In the genomic region with DNA sequence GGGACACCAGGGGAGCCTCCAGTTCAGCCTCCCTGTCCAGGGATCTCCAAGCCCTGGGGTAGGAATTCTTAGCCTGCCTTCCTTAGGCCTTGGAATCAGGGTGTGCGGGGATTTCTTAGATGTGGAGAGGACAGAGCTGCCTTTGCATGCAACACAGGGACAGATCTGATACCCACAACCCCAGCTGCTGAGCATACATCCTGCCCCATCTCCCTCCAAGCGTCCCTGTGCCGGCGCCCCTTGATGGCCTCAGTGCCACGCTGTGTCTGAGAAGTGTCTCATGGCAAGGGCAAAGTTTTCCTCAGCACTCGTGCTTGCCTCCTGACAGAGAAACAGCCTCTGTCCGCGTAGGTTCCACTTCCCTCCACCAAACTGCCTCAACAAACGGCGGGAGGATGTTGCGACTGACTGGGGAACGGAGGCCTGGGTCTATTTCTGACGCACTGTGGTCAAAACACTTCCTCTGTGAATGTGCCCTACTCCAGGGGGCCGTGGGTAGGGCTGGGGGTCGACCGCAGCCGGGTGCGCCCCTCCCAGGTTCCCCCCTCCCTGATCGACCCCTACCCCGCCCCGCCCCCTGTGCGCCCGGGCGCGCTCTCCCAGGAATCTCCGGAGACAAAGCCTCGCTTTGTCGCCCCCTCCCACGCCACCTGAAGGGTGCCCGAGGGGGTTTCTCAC, we compare ENCODE assay signal across 8 cellular contexts. TPM values are rescaled to one million over a fixed set of nuclear protein-coding genes. Genes with fewer than 3 reads are reported as not detected.
DNase-seq lines count a peak whose midpoint lies in the region; ATAC-seq and TF ChIP-seq lines count a peak whose summit lies in the region.

No MANE protein-coding gene starts in this region.

- TF ChIP-seq CTCF in BE2C (IDR thresholded peaks at IDR 0.05; ENCODE audit: low read depth, low read length): no peak
- no peak for TF ChIP-seq CTCF in brain microvascular endothelial cell (IDR thresholded peaks at IDR 0.05; ENCODE audit: low read depth, low read length, missing control alignments)
- peak in 1 of 2 donors; percentile 18 for TF ChIP-seq CTCF in left lung (IDR thresholded peaks at IDR 0.05)

- in situ Hi-C loops in brain microvascular endothelial cell (cut with HindIII; ENCODE audit: low pct_ligation_motif_present, low sequenced_read_pairs): no loop called here

- ATAC-seq in GM19438 (IDR thresholded peaks at IDR 0.05; ENCODE audit: low read depth, unreplicated experiment) (peak; percentile 35), left lung (peak; percentile 9)

- H3K4me1 ChIP-seq in BE2C (peaks cover 4% of the 10 kb centered on the region; the same call in 1 of the 2 replicates), left lung (peaks cover 13 to 56% of the 10 kb centered on the region in 2 donors)

- H3K36me3 ChIP-seq in BE2C: peaks cover 12% of the 10 kb centered on the region
- peaks cover 26% of the 10 kb centered on the region for H3K36me3 ChIP-seq in brain microvascular endothelial cell (replicated peaks)
- peaks cover 0 to 28% of the 10 kb centered on the region in 2 donors for H3K36me3 ChIP-seq in left lung

- H3K27me3 ChIP-seq in BE2C: no peaks in the 10 kb centered on the region
- H3K27me3 ChIP-seq in brain microvascular endothelial cell (replicated peaks): no peaks in the 10 kb centered on the region
- no peaks in the 10 kb centered on the region for H3K27me3 ChIP-seq in left lung

- H3K27ac ChIP-seq in brain microvascular endothelial cell: peak overlapping the region; percentile 45
- peak overlapping the region; percentile 87 to 96 for H3K27ac ChIP-seq in left lung

- peak; percentile 47 for DNase-seq in BE2C
- peak; percentile 14 for DNase-seq in HT-29 (ENCODE audit: low spot score)
- DNase-seq in UCSD-AML1 (lab: John Stamatoyannopoulos, UW; ENCODE audit: unreplicated experiment): peak; percentile 74
- DNase-seq in brain microvascular endothelial cell: peak; percentile 14
- peak in 1 of 2 donors; percentile 84 for DNase-seq in left lung
- peak; percentile 31 to 41 (median 33) for DNase-seq in stimulated activated CD4-positive, alpha-beta T cell treated with anti-CD3 and anti-CD28 coated beads, TNF-alpha, amount 100 ng/mL, for 4 hours (ENCODE audit: low read depth in 3 of 3)
- DNase-seq in SW 1271 (lab: John Stamatoyannopoulos, UW): no peak

- H3K9me3 ChIP-seq in BE2C (no peaks in the 10 kb centered on the region; the same call in 1 of the 2 replicates), left lung (no peaks in the 10 kb centered on the region)

- intact Hi-C loops in left lung (cut with DNase I): no loop called here

- H3K4me3 ChIP-seq in BE2C (ENCODE audit: low read depth, low read length) (peak overlapping the region; percentile 92), brain microvascular endothelial cell (ENCODE audit: low read depth, low read length) (peak overlapping the region; percentile 88), left lung (peak overlapping the region; percentile 90 to 92)

RNA-seq across cellular contexts. Expression of a gene that starts 0.9 kb away (rescaled TPM):
- 80.8 TPM for polyA plus RNA-seq in BE2C (2012; ENCODE audit: insufficient read depth, insufficient read length, low read depth)
- total RNA-seq in HT-29 (2014; rRNA removed; shearing (Covaris generic)): 23.6 and 26.4 TPM in 2 replicates
- 10 to 100 TPM; 60.7 to 70.9 TPM for total RNA-seq in left lung

RNA-seq across cellular contexts. Expression of a gene that starts 14.1 kb away (rescaled TPM):
- polyA plus RNA-seq in BE2C (2012; ENCODE audit: insufficient read depth, insufficient read length, low read depth): 18.5 TPM
- 50.3 and 50.4 TPM in 2 replicates for total RNA-seq in HT-29 (2014; rRNA removed; shearing (Covaris generic))
- total RNA-seq in left lung: 10 to 100 TPM; 12.8 TPM

RNA-seq across cellular contexts. Expression of a gene that starts 14.2 kb away (rescaled TPM):
- 0.48 TPM for polyA plus RNA-seq in BE2C (2012; ENCODE audit: insufficient read depth, insufficient read length, low read depth)
- 0.48 and 0.50 TPM in 2 replicates for total RNA-seq in HT-29 (2014; rRNA removed; shearing (Covaris generic))
- total RNA-seq in left lung: 1 to 10 TPM; 4.5 to 8.4 TPM

RNA-seq across cellular contexts. Expression of a gene that starts 28.4 kb away (rescaled TPM):
- polyA plus RNA-seq in BE2C (2012; ENCODE audit: insufficient read depth, insufficient read length, low read depth): 5.6 TPM
- total RNA-seq in HT-29 (2014; rRNA removed; shearing (Covaris generic)): 4.6 and 4.8 TPM in 2 replicates
- 1 to 10 TPM; 7.3 to 7.7 TPM for total RNA-seq in left lung

Comparison
In these comparisons a context has a peak if more than half of its experiments do, and no peak if none do; other contexts are left out.
1. DNase-seq: peak in BE2C (single experiment), HT-29 (single experiment), UCSD-AML1 (single experiment), brain microvascular endothelial cell (single experiment) and stimulated activated CD4-positive, alpha-beta T cell treated with anti-CD3 and anti-CD28 coated beads, TNF-alpha, amount 100 ng/mL, for 4 hours (3 of 3); none in SW 1271 (0 of 2).
2. Peak in every context shown above with its lines, with median percentiles within 50 percentile points of each other: H3K4me3 ChIP-seq.